1 cellular context compared by ENCODE assay signal in the genomic region with DNA sequence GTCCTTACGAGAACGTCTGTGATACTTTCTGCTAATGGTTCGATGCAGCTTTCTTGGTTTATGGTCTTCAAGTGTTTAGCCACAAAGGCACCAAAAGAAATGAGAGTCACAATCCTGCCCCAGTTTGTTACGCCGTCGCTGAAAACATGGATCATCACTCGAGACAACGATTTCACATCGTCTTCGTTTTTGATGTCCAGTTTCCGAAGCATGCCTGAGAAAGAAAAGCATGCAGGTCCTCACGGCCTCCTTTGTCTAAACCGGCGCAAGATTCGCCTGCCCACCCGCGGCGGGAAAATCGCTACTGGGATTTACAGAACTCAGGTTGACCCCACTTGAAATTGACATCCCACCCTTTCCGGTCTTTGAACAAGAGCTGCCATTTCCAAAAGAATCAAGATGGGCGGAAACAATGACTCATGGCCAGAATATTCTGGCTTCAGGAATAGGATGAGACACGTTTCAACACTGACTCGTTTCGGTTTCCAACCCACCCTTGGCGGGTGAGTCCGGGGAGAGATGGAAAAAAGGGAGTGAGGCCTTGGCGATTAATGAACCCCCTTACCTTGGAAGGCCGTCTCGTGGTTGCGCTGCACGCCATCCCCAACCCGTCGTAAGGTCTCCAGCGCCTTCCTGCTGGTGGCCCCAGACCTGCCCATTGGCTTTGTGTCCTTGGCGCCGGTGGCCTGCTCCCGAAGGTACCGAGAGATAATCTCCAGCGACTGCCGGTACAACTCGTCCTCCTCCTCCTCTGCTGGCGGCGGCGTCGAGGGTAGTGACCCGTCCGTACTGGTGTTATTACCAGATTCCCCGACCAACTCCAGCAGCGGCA.
TF ChIP-seq lines count a peak whose summit lies in the region.

No MANE protein-coding gene starts in this region.

TF ChIP-seq in HepG2, 621 proteins besides CTCF, POLR2A, EP300 and RAD21 (continues in another document):
- TF ChIP-seq, protein P1, sequence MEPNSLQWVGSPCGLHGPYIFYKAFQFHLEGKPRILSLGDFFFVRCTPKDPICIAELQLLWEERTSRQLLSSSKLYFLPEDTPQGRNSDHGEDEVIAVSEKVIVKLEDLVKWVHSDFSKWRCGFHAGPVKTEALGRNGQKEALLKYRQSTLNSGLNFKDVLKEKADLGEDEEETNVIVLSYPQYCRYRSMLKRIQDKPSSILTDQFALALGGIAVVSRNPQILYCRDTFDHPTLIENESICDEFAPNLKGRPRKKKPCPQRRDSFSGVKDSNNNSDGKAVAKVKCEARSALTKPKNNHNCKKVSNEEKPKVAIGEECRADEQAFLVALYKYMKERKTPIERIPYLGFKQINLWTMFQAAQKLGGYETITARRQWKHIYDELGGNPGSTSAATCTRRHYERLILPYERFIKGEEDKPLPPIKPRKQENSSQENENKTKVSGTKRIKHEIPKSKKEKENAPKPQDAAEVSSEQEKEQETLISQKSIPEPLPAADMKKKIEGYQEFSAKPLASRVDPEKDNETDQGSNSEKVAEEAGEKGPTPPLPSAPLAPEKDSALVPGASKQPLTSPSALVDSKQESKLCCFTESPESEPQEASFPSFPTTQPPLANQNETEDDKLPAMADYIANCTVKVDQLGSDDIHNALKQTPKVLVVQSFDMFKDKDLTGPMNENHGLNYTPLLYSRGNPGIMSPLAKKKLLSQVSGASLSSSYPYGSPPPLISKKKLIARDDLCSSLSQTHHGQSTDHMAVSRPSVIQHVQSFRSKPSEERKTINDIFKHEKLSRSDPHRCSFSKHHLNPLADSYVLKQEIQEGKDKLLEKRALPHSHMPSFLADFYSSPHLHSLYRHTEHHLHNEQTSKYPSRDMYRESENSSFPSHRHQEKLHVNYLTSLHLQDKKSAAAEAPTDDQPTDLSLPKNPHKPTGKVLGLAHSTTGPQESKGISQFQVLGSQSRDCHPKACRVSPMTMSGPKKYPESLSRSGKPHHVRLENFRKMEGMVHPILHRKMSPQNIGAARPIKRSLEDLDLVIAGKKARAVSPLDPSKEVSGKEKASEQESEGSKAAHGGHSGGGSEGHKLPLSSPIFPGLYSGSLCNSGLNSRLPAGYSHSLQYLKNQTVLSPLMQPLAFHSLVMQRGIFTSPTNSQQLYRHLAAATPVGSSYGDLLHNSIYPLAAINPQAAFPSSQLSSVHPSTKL (CRISPR knock-in tag; IDR thresholded peaks at IDR 0.05) = no peak
- no peak for TF ChIP-seq ZSCAN30 (CRISPR knock-in tag; IDR thresholded peaks at IDR 0.05)
- TF ChIP-seq, protein P2, sequence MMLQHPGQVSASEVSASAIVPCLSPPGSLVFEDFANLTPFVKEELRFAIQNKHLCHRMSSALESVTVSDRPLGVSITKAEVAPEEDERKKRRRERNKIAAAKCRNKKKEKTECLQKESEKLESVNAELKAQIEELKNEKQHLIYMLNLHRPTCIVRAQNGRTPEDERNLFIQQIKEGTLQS (CRISPR knock-in tag; IDR thresholded peaks at IDR 0.05) = 0 out of 2 replicates have a peak, but pooled peaks have one; percentile 17
- TF ChIP-seq ZNF34 (CRISPR knock-in tag; IDR thresholded peaks at IDR 0.05; ENCODE audit: borderline replicate concordance) = no peak
- TF ChIP-seq TAF15 (IDR thresholded peaks at IDR 0.05; ENCODE audit: low read depth, low read length, poor library complexity, severe bottlenecking) = no peak
- TF ChIP-seq, protein P3, sequence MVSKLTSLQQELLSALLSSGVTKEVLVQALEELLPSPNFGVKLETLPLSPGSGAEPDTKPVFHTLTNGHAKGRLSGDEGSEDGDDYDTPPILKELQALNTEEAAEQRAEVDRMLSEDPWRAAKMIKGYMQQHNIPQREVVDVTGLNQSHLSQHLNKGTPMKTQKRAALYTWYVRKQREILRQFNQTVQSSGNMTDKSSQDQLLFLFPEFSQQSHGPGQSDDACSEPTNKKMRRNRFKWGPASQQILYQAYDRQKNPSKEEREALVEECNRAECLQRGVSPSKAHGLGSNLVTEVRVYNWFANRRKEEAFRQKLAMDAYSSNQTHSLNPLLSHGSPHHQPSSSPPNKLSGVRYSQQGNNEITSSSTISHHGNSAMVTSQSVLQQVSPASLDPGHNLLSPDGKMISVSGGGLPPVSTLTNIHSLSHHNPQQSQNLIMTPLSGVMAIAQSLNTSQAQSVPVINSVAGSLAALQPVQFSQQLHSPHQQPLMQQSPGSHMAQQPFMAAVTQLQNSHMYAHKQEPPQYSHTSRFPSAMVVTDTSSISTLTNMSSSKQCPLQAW (CRISPR knock-in tag; IDR thresholded peaks at IDR 0.05) = no peak; the same call in 1 of the 2 replicates
- no peak for TF ChIP-seq ATRX (CRISPR knock-in tag; IDR thresholded peaks at IDR 0.05; ENCODE audit: borderline replicate concordance)
- TF ChIP-seq FOXA1 (IDR thresholded peaks at IDR 0.05) = no peak
- TF ChIP-seq FOXA1 (CRISPR knock-in tag; IDR thresholded peaks at IDR 0.05) = no peak
- no peak for TF ChIP-seq KLF11 (CRISPR knock-in tag; IDR thresholded peaks at IDR 0.05)
- no peak for TF ChIP-seq ZNF766 (CRISPR knock-in tag; IDR thresholded peaks at IDR 0.05; ENCODE audit: borderline replicate concordance)
- TF ChIP-seq, protein P4, sequence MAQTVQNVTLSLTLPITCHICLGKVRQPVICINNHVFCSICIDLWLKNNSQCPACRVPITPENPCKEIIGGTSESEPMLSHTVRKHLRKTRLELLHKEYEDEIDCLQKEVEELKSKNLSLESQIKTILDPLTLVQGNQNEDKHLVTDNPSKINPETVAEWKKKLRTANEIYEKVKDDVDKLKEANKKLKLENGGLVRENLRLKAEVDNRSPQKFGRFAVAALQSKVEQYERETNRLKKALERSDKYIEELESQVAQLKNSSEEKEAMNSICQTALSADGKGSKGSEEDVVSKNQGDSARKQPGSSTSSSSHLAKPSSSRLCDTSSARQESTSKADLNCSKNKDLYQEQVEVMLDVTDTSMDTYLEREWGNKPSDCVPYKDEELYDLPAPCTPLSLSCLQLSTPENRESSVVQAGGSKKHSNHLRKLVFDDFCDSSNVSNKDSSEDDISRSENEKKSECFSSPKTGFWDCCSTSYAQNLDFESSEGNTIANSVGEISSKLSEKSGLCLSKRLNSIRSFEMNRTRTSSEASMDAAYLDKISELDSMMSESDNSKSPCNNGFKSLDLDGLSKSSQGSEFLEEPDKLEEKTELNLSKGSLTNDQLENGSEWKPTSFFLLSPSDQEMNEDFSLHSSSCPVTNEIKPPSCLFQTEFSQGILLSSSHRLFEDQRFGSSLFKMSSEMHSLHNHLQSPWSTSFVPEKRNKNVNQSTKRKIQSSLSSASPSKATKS (CRISPR knock-in tag; IDR thresholded peaks at IDR 0.05) = no peak
- TF ChIP-seq, protein P5, sequence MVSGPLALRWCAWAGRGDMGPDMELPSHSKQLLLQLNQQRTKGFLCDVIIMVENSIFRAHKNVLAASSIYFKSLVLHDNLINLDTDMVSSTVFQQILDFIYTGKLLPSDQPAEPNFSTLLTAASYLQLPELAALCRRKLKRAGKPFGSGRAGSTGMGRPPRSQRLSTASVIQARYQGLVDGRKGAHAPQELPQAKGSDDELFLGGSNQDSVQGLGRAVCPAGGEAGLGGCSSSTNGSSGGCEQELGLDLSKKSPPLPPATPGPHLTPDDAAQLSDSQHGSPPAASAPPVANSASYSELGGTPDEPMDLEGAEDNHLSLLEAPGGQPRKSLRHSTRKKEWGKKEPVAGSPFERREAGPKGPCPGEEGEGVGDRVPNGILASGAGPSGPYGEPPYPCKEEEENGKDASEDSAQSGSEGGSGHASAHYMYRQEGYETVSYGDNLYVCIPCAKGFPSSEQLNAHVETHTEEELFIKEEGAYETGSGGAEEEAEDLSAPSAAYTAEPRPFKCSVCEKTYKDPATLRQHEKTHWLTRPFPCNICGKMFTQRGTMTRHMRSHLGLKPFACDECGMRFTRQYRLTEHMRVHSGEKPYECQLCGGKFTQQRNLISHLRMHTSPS (CRISPR knock-in tag; IDR thresholded peaks at IDR 0.05; ENCODE audit: low read depth) = no peak
- TF ChIP-seq, protein P6, sequence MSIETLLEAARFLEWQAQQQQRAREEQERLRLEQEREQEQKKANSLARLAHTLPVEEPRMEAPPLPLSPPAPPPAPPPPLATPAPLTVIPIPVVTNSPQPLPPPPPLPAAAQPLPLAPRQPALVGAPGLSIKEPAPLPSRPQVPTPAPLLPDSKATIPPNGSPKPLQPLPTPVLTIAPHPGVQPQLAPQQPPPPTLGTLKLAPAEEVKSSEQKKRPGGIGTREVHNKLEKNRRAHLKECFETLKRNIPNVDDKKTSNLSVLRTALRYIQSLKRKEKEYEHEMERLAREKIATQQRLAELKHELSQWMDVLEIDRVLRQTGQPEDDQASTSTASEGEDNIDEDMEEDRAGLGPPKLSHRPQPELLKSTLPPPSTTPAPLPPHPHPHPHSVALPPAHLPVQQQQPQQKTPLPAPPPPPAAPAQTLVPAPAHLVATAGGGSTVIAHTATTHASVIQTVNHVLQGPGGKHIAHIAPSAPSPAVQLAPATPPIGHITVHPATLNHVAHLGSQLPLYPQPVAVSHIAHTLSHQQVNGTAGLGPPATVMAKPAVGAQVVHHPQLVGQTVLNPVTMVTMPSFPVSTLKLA (IDR thresholded peaks at IDR 0.05) = no peak
- TF ChIP-seq NRL (CRISPR knock-in tag; IDR thresholded peaks at IDR 0.05; ENCODE audit: borderline replicate concordance) = no peak
- no peak for TF ChIP-seq ATF7-NPFF (CRISPR knock-in tag; IDR thresholded peaks at IDR 0.05; ENCODE audit: low read depth)
- TF ChIP-seq YEATS4 (CRISPR knock-in tag; IDR thresholded peaks at IDR 0.05; ENCODE audit: borderline replicate concordance) = no peak
- TF ChIP-seq STAT5B (CRISPR knock-in tag; IDR thresholded peaks at IDR 0.05) = no peak
- no peak; the same call in 1 of the 2 replicates for TF ChIP-seq NFYB (CRISPR knock-in tag; IDR thresholded peaks at IDR 0.05)
- TF ChIP-seq, protein P7, sequence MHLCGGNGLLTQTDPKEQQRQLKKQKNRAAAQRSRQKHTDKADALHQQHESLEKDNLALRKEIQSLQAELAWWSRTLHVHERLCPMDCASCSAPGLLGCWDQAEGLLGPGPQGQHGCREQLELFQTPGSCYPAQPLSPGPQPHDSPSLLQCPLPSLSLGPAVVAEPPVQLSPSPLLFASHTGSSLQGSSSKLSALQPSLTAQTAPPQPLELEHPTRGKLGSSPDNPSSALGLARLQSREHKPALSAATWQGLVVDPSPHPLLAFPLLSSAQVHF (CRISPR knock-in tag; IDR thresholded peaks at IDR 0.05) = no peak
- TF ChIP-seq KLF15 (CRISPR knock-in tag; IDR thresholded peaks at IDR 0.05; ENCODE audit: borderline replicate concordance) = no peak
- TF ChIP-seq, protein P8, sequence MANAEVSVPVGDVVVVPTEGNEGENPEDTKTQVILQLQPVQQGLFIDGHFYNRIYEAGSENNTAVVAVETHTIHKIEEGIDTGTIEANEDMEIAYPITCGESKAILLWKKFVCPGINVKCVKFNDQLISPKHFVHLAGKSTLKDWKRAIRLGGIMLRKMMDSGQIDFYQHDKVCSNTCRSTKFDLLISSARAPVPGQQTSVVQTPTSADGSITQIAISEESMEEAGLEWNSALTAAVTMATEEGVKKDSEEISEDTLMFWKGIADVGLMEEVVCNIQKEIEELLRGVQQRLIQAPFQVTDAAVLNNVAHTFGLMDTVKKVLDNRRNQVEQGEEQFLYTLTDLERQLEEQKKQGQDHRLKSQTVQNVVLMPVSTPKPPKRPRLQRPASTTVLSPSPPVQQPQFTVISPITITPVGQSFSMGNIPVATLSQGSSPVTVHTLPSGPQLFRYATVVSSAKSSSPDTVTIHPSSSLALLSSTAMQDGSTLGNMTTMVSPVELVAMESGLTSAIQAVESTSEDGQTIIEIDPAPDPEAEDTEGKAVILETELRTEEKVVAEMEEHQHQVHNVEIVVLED (CRISPR knock-in tag; IDR thresholded peaks at IDR 0.05; ENCODE audit: borderline replicate concordance) = no peak
- no peak for TF ChIP-seq ZNF841 (CRISPR knock-in tag; IDR thresholded peaks at IDR 0.05; ENCODE audit: borderline replicate concordance)
- TF ChIP-seq, protein P9, sequence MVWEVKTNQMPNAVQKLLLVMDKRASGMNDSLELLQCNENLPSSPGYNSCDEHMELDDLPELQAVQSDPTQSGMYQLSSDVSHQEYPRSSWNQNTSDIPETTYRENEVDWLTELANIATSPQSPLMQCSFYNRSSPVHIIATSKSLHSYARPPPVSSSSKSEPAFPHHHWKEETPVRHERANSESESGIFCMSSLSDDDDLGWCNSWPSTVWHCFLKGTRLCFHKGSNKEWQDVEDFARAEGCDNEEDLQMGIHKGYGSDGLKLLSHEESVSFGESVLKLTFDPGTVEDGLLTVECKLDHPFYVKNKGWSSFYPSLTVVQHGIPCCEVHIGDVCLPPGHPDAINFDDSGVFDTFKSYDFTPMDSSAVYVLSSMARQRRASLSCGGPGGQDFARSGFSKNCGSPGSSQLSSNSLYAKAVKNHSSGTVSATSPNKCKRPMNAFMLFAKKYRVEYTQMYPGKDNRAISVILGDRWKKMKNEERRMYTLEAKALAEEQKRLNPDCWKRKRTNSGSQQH (CRISPR knock-in tag; IDR thresholded peaks at IDR 0.05; ENCODE audit: low read depth) = no peak
- TF ChIP-seq ZNF484 (CRISPR knock-in tag; IDR thresholded peaks at IDR 0.05; ENCODE audit: borderline replicate concordance, low read depth) = no peak
- TF ChIP-seq SOX13 (IDR thresholded peaks at IDR 0.05) = no peak
- 0 out of 4 replicates have a peak, but pooled peaks of 1 of the 2 experiments have one; percentile 34 for TF ChIP-seq SOX13 (CRISPR knock-in tag; conservative IDR thresholded peaks at IDR 0.05 in 1 of 2, IDR thresholded peaks at IDR 0.05 in 1 of 2)
- TF ChIP-seq ZBTB7B (CRISPR knock-in tag; IDR thresholded peaks at IDR 0.05) = no peak; the same call in 1 of the 2 replicates
- no peak for TF ChIP-seq EED (CRISPR knock-in tag; IDR thresholded peaks at IDR 0.05)
- TF ChIP-seq HNF4A (CRISPR knock-in tag; IDR thresholded peaks at IDR 0.05) = no peak
- TF ChIP-seq, protein P10, sequence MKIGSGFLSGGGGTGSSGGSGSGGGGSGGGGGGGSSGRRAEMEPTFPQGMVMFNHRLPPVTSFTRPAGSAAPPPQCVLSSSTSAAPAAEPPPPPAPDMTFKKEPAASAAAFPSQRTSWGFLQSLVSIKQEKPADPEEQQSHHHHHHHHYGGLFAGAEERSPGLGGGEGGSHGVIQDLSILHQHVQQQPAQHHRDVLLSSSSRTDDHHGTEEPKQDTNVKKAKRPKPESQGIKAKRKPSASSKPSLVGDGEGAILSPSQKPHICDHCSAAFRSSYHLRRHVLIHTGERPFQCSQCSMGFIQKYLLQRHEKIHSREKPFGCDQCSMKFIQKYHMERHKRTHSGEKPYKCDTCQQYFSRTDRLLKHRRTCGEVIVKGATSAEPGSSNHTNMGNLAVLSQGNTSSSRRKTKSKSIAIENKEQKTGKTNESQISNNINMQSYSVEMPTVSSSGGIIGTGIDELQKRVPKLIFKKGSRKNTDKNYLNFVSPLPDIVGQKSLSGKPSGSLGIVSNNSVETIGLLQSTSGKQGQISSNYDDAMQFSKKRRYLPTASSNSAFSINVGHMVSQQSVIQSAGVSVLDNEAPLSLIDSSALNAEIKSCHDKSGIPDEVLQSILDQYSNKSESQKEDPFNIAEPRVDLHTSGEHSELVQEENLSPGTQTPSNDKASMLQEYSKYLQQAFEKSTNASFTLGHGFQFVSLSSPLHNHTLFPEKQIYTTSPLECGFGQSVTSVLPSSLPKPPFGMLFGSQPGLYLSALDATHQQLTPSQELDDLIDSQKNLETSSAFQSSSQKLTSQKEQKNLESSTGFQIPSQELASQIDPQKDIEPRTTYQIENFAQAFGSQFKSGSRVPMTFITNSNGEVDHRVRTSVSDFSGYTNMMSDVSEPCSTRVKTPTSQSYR (CRISPR knock-in tag; IDR thresholded peaks at IDR 0.05; ENCODE audit: borderline replicate concordance) = no peak
- TF ChIP-seq GTF3A (CRISPR knock-in tag; conservative IDR thresholded peaks at IDR 0.05) = no peak
- no peak for TF ChIP-seq SMC3 (IDR thresholded peaks at IDR 0.05; ENCODE audit: low read length)
- TF ChIP-seq SKI (IDR thresholded peaks at IDR 0.05; ENCODE audit: partially characterized antibody) = no peak
- TF ChIP-seq ZSCAN29 (CRISPR knock-in tag; conservative IDR thresholded peaks at IDR 0.05) = 0 out of 2 replicates have a peak, but pooled peaks have one; percentile 53
- TF ChIP-seq HOXD1 (CRISPR knock-in tag; IDR thresholded peaks at IDR 0.05) = no peak
- TF ChIP-seq FOSL1 (CRISPR knock-in tag; IDR thresholded peaks at IDR 0.05; ENCODE audit: borderline replicate concordance) = peak; percentile 70
